2 cellular contexts compared by ENCODE assay signal in the genomic region with DNA sequence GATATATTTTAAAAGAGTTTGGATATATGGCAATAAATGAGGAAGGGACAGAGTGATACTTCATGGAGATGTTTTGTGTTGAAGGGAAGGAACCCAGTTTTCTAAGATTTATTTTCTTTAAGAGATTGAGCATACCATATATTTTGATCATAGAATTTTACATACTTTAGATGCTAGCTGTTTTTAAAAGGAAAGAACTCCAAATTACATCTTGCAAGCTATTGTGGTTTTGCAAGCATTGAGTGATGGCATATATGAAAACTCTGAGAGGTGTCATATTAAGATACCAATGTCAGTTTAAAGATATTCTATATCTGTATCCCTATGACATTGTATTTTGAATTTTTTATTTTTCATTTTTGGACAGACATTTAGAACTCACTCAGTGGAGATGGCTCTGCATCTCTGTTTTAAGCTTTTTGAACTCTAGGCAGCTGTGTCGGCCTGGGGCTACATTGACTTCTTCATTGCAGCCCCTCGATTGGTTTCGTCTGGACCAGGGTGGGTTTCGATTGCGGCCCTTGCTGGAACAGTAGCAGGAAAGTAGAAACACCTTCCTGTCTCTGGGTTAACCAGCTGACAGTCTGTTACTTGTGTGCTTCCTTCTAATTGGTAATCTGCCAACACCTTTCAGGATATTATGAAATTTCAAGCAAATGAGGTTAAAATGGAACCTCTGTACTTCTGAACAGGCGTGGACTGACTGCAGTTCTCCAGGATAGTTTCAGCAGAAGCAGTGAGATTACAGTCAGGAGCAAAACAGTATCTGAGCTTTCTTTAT.
A peak's percentile ranks its signal among the peaks of the same experiment; 100 is the strongest.
TF ChIP-seq lines count a peak whose summit lies in the region.

No MANE protein-coding gene starts in this region.

TF ChIP-seq in liver, 16 proteins besides CTCF, POLR2A, EP300 and RAD21 (continued from another document):
- no peak for TF ChIP-seq REST (IDR thresholded peaks at IDR 0.05)
- TF ChIP-seq NR2F2 (IDR thresholded peaks at IDR 0.05): peak; percentile 19
- TF ChIP-seq JUND (IDR thresholded peaks at IDR 0.05): peak in 1 of 2 donors; percentile 10
- TF ChIP-seq RXRA (IDR thresholded peaks at IDR 0.05): peak in 1 of 2 donors; percentile 38
- no peak for TF ChIP-seq GABPA (IDR thresholded peaks at IDR 0.05 in 1 of 2, conservative IDR thresholded peaks at IDR 0.05 in 1 of 2)
- no peak for TF ChIP-seq FOXA2 (IDR thresholded peaks at IDR 0.05)
- TF ChIP-seq EGR1 (IDR thresholded peaks at IDR 0.05; ENCODE audit: low read depth in 2 of 2): peak in 1 of 2 donors; percentile 28
- TF ChIP-seq ZBTB33 (IDR thresholded peaks at IDR 0.05): no peak
- peak; percentile 81 for TF ChIP-seq YY1 (IDR thresholded peaks at IDR 0.05)
- TF ChIP-seq HNF4G (IDR thresholded peaks at IDR 0.05): peak; percentile 6
- TF ChIP-seq TAF1 (conservative IDR thresholded peaks at IDR 0.05): no peak

TF ChIP-seq in HepG2, 621 proteins besides CTCF, POLR2A, EP300 and RAD21 (continued from another document):
- no peak for TF ChIP-seq HMGXB4 (CRISPR knock-in tag; IDR thresholded peaks at IDR 0.05; ENCODE audit: borderline replicate concordance in 1 of 2, low read depth in 1 of 2)
